ENCODE assay signal across 2 cellular contexts in the genomic region with DNA sequence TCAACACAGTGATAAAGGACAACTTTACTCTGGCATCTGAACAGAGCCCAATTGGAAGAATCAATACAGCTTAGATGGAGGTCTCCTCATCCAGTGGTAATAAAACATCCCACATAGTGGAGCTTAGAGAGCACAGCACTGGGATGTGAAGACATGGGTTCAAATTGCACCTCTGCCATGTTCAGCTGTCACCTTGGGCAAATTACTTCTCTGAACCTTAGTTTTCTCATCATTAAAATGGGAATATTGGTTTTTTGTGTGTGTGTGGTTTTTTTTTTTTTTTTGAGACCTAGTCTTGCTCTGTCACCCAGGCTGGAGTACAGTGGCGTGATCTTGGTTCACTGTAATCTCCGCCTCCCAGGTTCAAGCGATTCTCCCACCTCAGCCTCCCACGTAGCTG.
TF ChIP-seq lines count a peak whose summit lies in the region.

No MANE protein-coding gene starts in this region.

TF ChIP-seq in HEK293, 187 proteins besides CTCF, POLR2A, EP300 and RAD21:
- TF ChIP-seq, protein P1, sequence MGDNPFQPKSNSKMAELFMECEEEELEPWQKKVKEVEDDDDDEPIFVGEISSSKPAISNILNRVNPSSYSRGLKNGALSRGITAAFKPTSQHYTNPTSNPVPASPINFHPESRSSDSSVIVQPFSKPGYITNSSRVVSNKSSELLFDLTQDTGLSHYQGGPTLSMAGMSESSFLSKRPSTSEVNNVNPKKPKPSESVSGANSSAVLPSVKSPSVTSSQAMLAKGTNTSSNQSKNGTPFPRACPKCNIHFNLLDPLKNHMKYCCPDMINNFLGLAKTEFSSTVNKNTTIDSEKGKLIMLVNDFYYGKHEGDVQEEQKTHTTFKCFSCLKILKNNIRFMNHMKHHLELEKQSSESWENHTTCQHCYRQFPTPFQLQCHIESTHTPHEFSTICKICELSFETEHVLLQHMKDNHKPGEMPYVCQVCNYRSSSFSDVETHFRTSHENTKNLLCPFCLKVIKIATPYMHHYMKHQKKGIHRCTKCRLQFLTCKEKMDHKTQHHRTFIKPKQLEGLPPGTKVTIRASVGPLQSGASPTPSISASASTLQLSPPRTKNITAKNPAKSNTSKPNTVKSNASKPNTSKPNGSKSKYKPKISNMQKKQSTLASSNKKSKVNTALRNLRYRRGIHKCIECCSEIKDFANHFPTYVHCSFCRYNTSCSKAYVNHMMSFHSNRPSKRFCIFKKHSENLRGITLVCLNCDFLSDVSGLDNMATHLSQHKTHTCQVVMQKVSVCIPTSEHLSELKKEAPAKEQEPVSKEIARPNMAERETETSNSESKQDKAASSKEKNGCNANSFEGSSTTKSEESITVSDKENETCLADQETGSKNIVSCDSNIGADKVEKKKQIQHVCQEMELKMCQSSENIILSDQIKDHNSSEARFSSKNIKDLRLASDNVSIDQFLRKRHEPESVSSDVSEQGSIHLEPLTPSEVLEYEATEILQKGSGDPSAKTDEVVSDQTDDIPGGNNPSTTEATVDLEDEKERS (tag by site-specific recombination; IDR thresholded peaks at IDR 0.05), result no peak
- 0 out of 2 replicates have a peak, but pooled peaks have one; percentile 20 for TF ChIP-seq ZFHX2 (tag by site-specific recombination; conservative IDR thresholded peaks at IDR 0.05)
- TF ChIP-seq ZNF366 (tag by site-specific recombination; conservative IDR thresholded peaks at IDR 0.05), result no peak
- TF ChIP-seq, protein P2, sequence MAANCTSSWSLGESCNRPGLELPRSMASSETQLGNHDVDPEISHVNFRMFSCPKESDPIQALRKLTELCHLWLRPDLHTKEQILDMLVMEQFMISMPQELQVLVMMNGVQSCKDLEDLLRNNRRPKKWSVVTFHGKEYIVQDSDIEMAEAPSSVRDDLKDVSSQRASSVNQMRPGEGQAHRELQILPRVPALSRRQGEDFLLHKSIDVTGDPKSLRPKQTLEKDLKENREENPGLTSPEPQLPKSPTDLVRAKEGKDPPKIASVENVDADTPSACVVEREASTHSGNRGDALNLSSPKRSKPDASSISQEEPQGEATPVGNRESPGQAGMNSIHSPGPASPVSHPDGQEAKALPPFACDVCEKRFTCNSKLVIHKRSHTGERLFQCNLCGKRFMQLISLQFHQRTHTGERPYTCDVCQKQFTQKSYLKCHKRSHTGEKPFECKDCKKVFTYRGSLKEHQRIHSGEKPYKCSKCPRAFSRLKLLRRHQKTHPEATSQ (tag by site-specific recombination; IDR thresholded peaks at IDR 0.05), result no peak
- TF ChIP-seq, protein P3, sequence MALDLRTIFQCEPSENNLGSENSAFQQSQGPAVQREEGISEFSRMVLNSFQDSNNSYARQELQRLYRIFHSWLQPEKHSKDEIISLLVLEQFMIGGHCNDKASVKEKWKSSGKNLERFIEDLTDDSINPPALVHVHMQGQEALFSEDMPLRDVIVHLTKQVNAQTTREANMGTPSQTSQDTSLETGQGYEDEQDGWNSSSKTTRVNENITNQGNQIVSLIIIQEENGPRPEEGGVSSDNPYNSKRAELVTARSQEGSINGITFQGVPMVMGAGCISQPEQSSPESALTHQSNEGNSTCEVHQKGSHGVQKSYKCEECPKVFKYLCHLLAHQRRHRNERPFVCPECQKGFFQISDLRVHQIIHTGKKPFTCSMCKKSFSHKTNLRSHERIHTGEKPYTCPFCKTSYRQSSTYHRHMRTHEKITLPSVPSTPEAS (tag by site-specific recombination; IDR thresholded peaks at IDR 0.05), result 0 out of 2 replicates have a peak, but pooled peaks have one; percentile 13

TF ChIP-seq in K562, 482 proteins besides CTCF, POLR2A, EP300 and RAD21:
- TF ChIP-seq CBFA2T3 (IDR thresholded peaks at IDR 0.05) (0 out of 2 replicates have a peak, but pooled peaks have one; percentile 22), BCOR (IDR thresholded peaks at IDR 0.05) (peak; percentile 94), KDM1A (IDR thresholded peaks at IDR 0.05) (peak in 1 of 2 experiments; percentile 45; a peak in 1 of 4 replicates), ZNF347 (CRISPR knock-in tag; IDR thresholded peaks at IDR 0.05; ENCODE audit: low read depth) (no peak), KLF10 (CRISPR knock-in tag; IDR thresholded peaks at IDR 0.05) (no peak), FIP1L1 (IDR thresholded peaks at IDR 0.05; ENCODE audit: low read depth, low read length, poor library complexity, severe bottlenecking) (no peak), RBM25 (IDR thresholded peaks at IDR 0.05; ENCODE audit: low read depth, low read length, severe bottlenecking) (peak; percentile 88), SMARCA5 (IDR thresholded peaks at IDR 0.05) (peak; percentile 53; the same call in 1 of the 2 replicates), KAT2B (IDR thresholded peaks at IDR 0.05; ENCODE audit: low read depth, low read length) (no peak), ADNP (tag; IDR thresholded peaks at IDR 0.05) (peak; percentile 20; the same call in 1 of the 2 replicates)
- TF ChIP-seq, protein P4, sequence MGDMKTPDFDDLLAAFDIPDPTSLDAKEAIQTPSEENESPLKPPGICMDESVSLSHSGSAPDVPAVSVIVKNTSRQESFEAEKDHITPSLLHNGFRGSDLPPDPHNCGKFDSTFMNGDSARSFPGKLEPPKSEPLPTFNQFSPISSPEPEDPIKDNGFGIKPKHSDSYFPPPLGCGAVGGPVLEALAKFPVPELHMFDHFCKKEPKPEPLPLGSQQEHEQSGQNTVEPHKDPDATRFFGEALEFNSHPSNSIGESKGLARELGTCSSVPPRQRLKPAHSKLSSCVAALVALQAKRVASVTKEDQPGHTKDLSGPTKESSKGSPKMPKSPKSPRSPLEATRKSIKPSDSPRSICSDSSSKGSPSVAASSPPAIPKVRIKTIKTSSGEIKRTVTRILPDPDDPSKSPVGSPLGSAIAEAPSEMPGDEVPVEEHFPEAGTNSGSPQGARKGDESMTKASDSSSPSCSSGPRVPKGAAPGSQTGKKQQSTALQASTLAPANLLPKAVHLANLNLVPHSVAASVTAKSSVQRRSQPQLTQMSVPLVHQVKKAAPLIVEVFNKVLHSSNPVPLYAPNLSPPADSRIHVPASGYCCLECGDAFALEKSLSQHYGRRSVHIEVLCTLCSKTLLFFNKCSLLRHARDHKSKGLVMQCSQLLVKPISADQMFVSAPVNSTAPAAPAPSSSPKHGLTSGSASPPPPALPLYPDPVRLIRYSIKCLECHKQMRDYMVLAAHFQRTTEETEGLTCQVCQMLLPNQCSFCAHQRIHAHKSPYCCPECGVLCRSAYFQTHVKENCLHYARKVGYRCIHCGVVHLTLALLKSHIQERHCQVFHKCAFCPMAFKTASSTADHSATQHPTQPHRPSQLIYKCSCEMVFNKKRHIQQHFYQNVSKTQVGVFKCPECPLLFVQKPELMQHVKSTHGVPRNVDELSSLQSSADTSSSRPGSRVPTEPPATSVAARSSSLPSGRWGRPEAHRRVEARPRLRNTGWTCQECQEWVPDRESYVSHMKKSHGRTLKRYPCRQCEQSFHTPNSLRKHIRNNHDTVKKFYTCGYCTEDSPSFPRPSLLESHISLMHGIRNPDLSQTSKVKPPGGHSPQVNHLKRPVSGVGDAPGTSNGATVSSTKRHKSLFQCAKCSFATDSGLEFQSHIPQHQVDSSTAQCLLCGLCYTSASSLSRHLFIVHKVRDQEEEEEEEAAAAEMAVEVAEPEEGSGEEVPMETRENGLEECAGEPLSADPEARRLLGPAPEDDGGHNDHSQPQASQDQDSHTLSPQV (IDR thresholded peaks at IDR 0.05), result no peak
